21 cellular contexts compared by ENCODE assay signal in the genomic region with DNA sequence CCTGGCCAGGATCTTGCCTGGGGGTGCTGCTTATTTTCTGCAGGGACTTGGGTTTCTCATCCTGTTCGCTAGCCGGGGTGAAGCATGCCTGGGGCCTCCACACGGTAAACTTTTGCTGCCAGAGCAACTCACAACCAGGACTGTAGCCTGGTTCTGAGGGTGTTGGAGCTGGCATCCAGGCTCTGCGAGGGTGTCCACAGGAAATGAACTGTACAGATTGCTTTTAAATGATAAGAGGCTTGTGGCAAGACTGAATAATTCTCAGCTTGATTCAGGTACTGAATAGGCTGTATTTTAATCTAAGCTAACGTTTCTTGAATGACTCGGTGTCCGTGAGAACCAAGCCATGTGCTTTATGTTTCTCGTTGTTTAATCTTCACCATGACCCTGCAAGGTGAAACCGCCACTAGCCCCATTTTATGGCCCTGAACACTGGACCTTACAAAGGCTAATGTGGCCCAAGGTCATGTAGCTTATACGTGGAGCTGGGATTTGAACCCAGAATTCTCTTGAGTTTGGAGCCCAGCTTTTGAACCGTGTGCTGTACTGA. TPM values are rescaled to one million over a fixed set of nuclear protein-coding genes. Genes with fewer than 3 reads are reported as not detected.
DNase-seq lines count a peak whose midpoint lies in the region; ATAC-seq and TF ChIP-seq lines count a peak whose summit lies in the region.
"Had no signal": no experiment of that assay in that cellular context is flagged by ENCODE, and none has a peak within 500 bp of the region (broad histone marks: within the 10 kb centered on the region; RNA-seq: fewer than 3 reads in every experiment).

No MANE protein-coding gene starts in this region.

- TF ChIP-seq POLR2A in suprapubic skin (IDR thresholded peaks at IDR 0.05): no peak

- CTCF ChIA-PET in SK-N-SH (lab: Yijun Ruan, JAX): interaction anchor here (1.0 to 2.4 kb wide), 9 partner anchors 12 to 217 kb away, joined by 3 to 11 read pairs (median 4); no protein-coding TSS in a partner anchor

- H3K9ac ChIP-seq in SK-N-SH: no peak overlapping the region

- no peaks in the 10 kb centered on the region for H4K20me1 ChIP-seq in SK-N-SH (ENCODE audit: insufficient read depth)

- H3F3A ChIP-seq in SK-N-SH (replicated peaks; ENCODE audit: insufficient read depth): no peaks in the 10 kb centered on the region

- intact Hi-C loops in dendritic cell treated with granulocyte-macrophage colony-stimulating factor and Interleukin-4, amounts not matched to agents 40 ng/mL and 50 ng/mL, for 4 days (cut with micrococcal nuclease): no loop called here

- ATAC-seq in activated T-cell treated with anti-CD3 and anti-CD28 coated beads, Interleukin-2, amount 50 U/mL, for 4 hours: peak; percentile 28 to 37
- ATAC-seq in stimulated activated effector memory CD8-positive, alpha-beta T cell treated with anti-CD3 and anti-CD28 coated beads, Interleukin-12 subunit alpha, Interleukin-12 subunit beta, amount 100 ng/mL, for 72 hours: peak; percentile 59
- ATAC-seq: A549; activated CD8-positive, alpha-beta memory T cell treated with anti-CD3 and anti-CD28 coated beads, Interleukin-2, amount 10 ng/mL, durations not matched to agents 7 days and 5 days had no signal

- no peak overlapping the region; the same call in 1 of the 2 replicates for H3K4me2 ChIP-seq in SK-N-SH
- H3K4me2 ChIP-seq: A549 had no signal

- no peak for DNase-seq in activated T-cell treated with anti-CD3 and anti-CD28 coated beads, Interleukin-2, amount 50 U/mL, for 4 hours
- DNase-seq in activated T-cell treated with anti-CD3 and anti-CD28 coated beads, Interleukin-2, amount 50 U/mL, for 48 hours: no peak
- peak; percentile 57 for DNase-seq in SK-N-SH
- DNase-seq in stimulated activated effector memory CD8-positive, alpha-beta T cell treated with anti-CD3 and anti-CD28 coated beads, Interleukin-12 subunit alpha, Interleukin-12 subunit beta, amount 100 ng/mL, for 72 hours (ENCODE audit: low spot score in 2 of 2): no peak
- no peak for DNase-seq in stimulated activated naive CD4-positive, alpha-beta T cell treated with Interleukin-2 at 50 U/mL for 16 hours (lab: John Stamatoyannopoulos, UW)
- DNase-seq in suprapubic skin (ENCODE audit: low spot score in 2 of 2): no peak
- DNase-seq in nucleus accumbens (lab: John Stamatoyannopoulos, UW): no peak
- DNase-seq: activated CD8-positive, alpha-beta memory T cell treated with anti-CD3 and anti-CD28 coated beads, Interleukin-2, amount 10 ng/mL, durations not matched to agents 7 days and 5 days; central memory CD4-positive, alpha-beta T cell; DMS79; MM.1S; naive B cell; NCI-H2029 treated with DMSO at 0.1 percent for 48 hours; NCI-H524 treated with DMSO at 0.1 percent for 48 hours; transverse colon had no signal

- POLR2A ChIA-PET in SK-N-SH (lab: Yijun Ruan, JAX): interaction anchor here (0.5 to 1.4 kb wide), 2 partner anchors 13 to 22 kb away, joined by 3 read pairs; no protein-coding TSS in a partner anchor

- no peak for TF ChIP-seq EP300 in SK-N-SH (IDR thresholded peaks at IDR 0.05; ENCODE audit: borderline replicate concordance in 1 of 2, low read depth in 1 of 2, low read length in 1 of 2)
- no peak for TF ChIP-seq EP300 in suprapubic skin (IDR thresholded peaks at IDR 0.05)

- TF ChIP-seq RAD21 in SK-N-SH (IDR thresholded peaks at IDR 0.05; ENCODE audit: low read length): no peak

- H3K27me3 ChIP-seq in SK-N-SH (ENCODE audit: insufficient read depth) (no peaks in the 10 kb centered on the region), suprapubic skin (no peaks in the 10 kb centered on the region)
- H3K27me3 ChIP-seq: SJSA1, transverse colon had no signal

- no peaks in the 10 kb centered on the region for H3K79me2 ChIP-seq in SK-N-SH (ENCODE audit: insufficient read depth)

- H2AFZ ChIP-seq in SK-N-SH (ENCODE audit: low read depth): no peak overlapping the region

- H3K4me1 Mint-ChIP-seq in activated T-cell treated with anti-CD3 and anti-CD28 coated beads, Interleukin-2, amount 50 U/mL, for 4 hours (ENCODE audit: low read depth): peaks cover 43% of the 10 kb centered on the region
- H3K4me1 Mint-ChIP-seq in dendritic cell treated with granulocyte-macrophage colony-stimulating factor and Interleukin-4, amounts not matched to agents 40 ng/mL and 50 ng/mL, for 4 days (ENCODE audit: low read depth): peaks cover 82% of the 10 kb centered on the region
- H3K4me1 Mint-ChIP-seq in stimulated activated effector memory CD8-positive, alpha-beta T cell treated with anti-CD3 and anti-CD28 coated beads, Interleukin-12 subunit alpha, Interleukin-12 subunit beta, amount 100 ng/mL, for 72 hours: peaks cover 48% of the 10 kb centered on the region
- H3K4me1 Mint-ChIP-seq: naive B cell had no signal

- H3K27me3 Mint-ChIP-seq in activated T-cell treated with anti-CD3 and anti-CD28 coated beads, Interleukin-2, amount 50 U/mL, for 4 hours (ENCODE audit: low read depth): no peaks in the 10 kb centered on the region
- no peaks in the 10 kb centered on the region for H3K27me3 Mint-ChIP-seq in dendritic cell treated with granulocyte-macrophage colony-stimulating factor and Interleukin-4, amounts not matched to agents 40 ng/mL and 50 ng/mL, for 4 days
- H3K27me3 Mint-ChIP-seq: activated naive CD4-positive, alpha-beta T cell treated with anti-CD3 and anti-CD28 coated beads, Interleukin-2, amount 50 U/mL, for 24 hours had no signal

- TF ChIP-seq CTCF in SK-N-SH (IDR thresholded peaks at IDR 0.05) (no peak), suprapubic skin (IDR thresholded peaks at IDR 0.05) (no peak)

- H3K36me3 ChIP-seq in SK-N-SH (replicated peaks in 1 of 2; ENCODE audit: control insufficient read depth in 1 of 2, insufficient read depth in 2 of 2, low read length in 1 of 2) (no peaks in the 10 kb centered on the region), suprapubic skin (no peaks in the 10 kb centered on the region)
- H3K36me3 ChIP-seq: SJSA1, transverse colon had no signal

- no peaks in the 10 kb centered on the region for H3K9me3 Mint-ChIP-seq in activated T-cell treated with anti-CD3 and anti-CD28 coated beads, Interleukin-2, amount 50 U/mL, for 4 hours
- no peaks in the 10 kb centered on the region for H3K9me3 Mint-ChIP-seq in dendritic cell treated with granulocyte-macrophage colony-stimulating factor and Interleukin-4, amounts not matched to agents 40 ng/mL and 50 ng/mL, for 4 days
- H3K9me3 Mint-ChIP-seq in stimulated activated effector memory CD8-positive, alpha-beta T cell treated with anti-CD3 and anti-CD28 coated beads, Interleukin-12 subunit alpha, Interleukin-12 subunit beta, amount 100 ng/mL, for 72 hours: no peaks in the 10 kb centered on the region
- H3K9me3 Mint-ChIP-seq: activated naive CD4-positive, alpha-beta T cell treated with anti-CD3 and anti-CD28 coated beads, Interleukin-2, amount 50 U/mL, for 24 hours; naive B cell had no signal

- H3K9me3 ChIP-seq in SK-N-SH: no peaks in the 10 kb centered on the region
- no peaks in the 10 kb centered on the region for H3K9me3 ChIP-seq in suprapubic skin
- H3K9me3 ChIP-seq: A549, SJSA1, transverse colon had no signal

- peak overlapping the region in 1 of 2 experiments; percentile 86; a peak in 2 of 4 replicates for H3K27ac ChIP-seq in SK-N-SH (ENCODE audit: low read depth in 2 of 2, low read length in 1 of 2)
- no peak overlapping the region for H3K27ac ChIP-seq in suprapubic skin
- H3K27ac ChIP-seq: C4-2B, SJSA1, VCaP had no signal

- no peaks in the 10 kb centered on the region for H3K36me3 Mint-ChIP-seq in activated T-cell treated with anti-CD3 and anti-CD28 coated beads, Interleukin-2, amount 50 U/mL, for 4 hours (ENCODE audit: insufficient read depth)
- H3K36me3 Mint-ChIP-seq in dendritic cell treated with granulocyte-macrophage colony-stimulating factor and Interleukin-4, amounts not matched to agents 40 ng/mL and 50 ng/mL, for 4 days (ENCODE audit: low read depth): peaks cover 8% of the 10 kb centered on the region
- no peaks in the 10 kb centered on the region for H3K36me3 Mint-ChIP-seq in stimulated activated effector memory CD8-positive, alpha-beta T cell treated with anti-CD3 and anti-CD28 coated beads, Interleukin-12 subunit alpha, Interleukin-12 subunit beta, amount 100 ng/mL, for 72 hours
- H3K36me3 Mint-ChIP-seq: activated CD8-positive, alpha-beta memory T cell treated with anti-CD3 and anti-CD28 coated beads, Interleukin-2, amount 10 ng/mL, durations not matched to agents 7 days and 5 days; activated naive CD4-positive, alpha-beta T cell treated with anti-CD3 and anti-CD28 coated beads, Interleukin-2, amount 50 U/mL, for 24 hours; naive B cell had no signal

- H3K27ac Mint-ChIP-seq in dendritic cell treated with granulocyte-macrophage colony-stimulating factor and Interleukin-4, amounts not matched to agents 40 ng/mL and 50 ng/mL, for 4 days: peak overlapping the region; percentile 41
- H3K27ac Mint-ChIP-seq in stimulated activated effector memory CD8-positive, alpha-beta T cell treated with anti-CD3 and anti-CD28 coated beads, Interleukin-12 subunit alpha, Interleukin-12 subunit beta, amount 100 ng/mL, for 72 hours: no peak overlapping the region
- H3K27ac Mint-ChIP-seq: activated CD8-positive, alpha-beta memory T cell treated with anti-CD3 and anti-CD28 coated beads, Interleukin-2, amount 10 ng/mL, durations not matched to agents 7 days and 5 days; activated naive CD4-positive, alpha-beta T cell treated with anti-CD3 and anti-CD28 coated beads, Interleukin-2, amount 50 U/mL, for 24 hours had no signal

- H3K4me3 Mint-ChIP-seq in activated T-cell treated with anti-CD3 and anti-CD28 coated beads, Interleukin-2, amount 50 U/mL, for 4 hours: no peak overlapping the region
- no peak overlapping the region for H3K4me3 Mint-ChIP-seq in dendritic cell treated with granulocyte-macrophage colony-stimulating factor and Interleukin-4, amounts not matched to agents 40 ng/mL and 50 ng/mL, for 4 days
- no peak overlapping the region for H3K4me3 Mint-ChIP-seq in stimulated activated effector memory CD8-positive, alpha-beta T cell treated with anti-CD3 and anti-CD28 coated beads, Interleukin-12 subunit alpha, Interleukin-12 subunit beta, amount 100 ng/mL, for 72 hours
- H3K4me3 Mint-ChIP-seq: activated CD8-positive, alpha-beta memory T cell treated with anti-CD3 and anti-CD28 coated beads, Interleukin-2, amount 10 ng/mL, durations not matched to agents 7 days and 5 days; activated naive CD4-positive, alpha-beta T cell treated with anti-CD3 and anti-CD28 coated beads, Interleukin-2, amount 50 U/mL, for 24 hours; naive B cell had no signal

- H3K9me2 ChIP-seq in SK-N-SH: no peaks in the 10 kb centered on the region

- peaks cover 4 to 45% of the 10 kb centered on the region in 2 experiments; a peak in 3 of 4 replicates for H3K4me1 ChIP-seq in SK-N-SH (ENCODE audit: control insufficient read depth in 1 of 2, insufficient read depth in 2 of 2, low read depth in 1 of 2, low read length in 1 of 2)
- H3K4me1 ChIP-seq in suprapubic skin: peaks cover 15% of the 10 kb centered on the region

- H3K4me3 ChIP-seq in SK-N-SH (ENCODE audit: low read depth in 2 of 2, low read length in 1 of 2) (no peak overlapping the region), suprapubic skin (no peak overlapping the region)
- H3K4me3 ChIP-seq: A549, SJSA1, transverse colon had no signal

- WGBS in SK-N-SH (ENCODE audit: low lambda C conversion rate): 71% methylated on average over 10 of the region's 11 CpGs
- 65% methylated on average over 11 of the region's 11 CpGs for WGBS in suprapubic skin

RNA-seq across cellular contexts. Expression of gene EEPD1, which starts 49.4 kb away (rescaled TPM):
- total RNA-seq in activated T-cell treated with anti-CD3 and anti-CD28 coated beads, Interleukin-2, amount 50 U/mL, for 4 hours: 1 to 10 TPM in 2 of 3 donors, under 1 TPM in 1; 0.63 to 1.4 (median 1.3) TPM
- 2.4 and 5.0 TPM in 2 replicates for polyA plus RNA-seq in SK-N-SH (2012; rRNA removed)
- polyA plus RNA-seq in SK-N-SH (2012; cell fraction: cytosol; rRNA removed): 2.5 and 5.2 TPM in 2 replicates
- polyA plus RNA-seq in SK-N-SH (2012; cell fraction: nucleus; rRNA removed): 9.3 and 11.4 TPM in 2 replicates
- 10 to 100 TPM; 11.7 to 18.2 (median 16.1) TPM for total RNA-seq in suprapubic skin

Comparison
In these comparisons a context has a peak if more than half of its experiments do, and no peak if none do; other contexts are left out.
1. RNA of gene EEPD1, which starts 49.4 kb away (total RNA-seq): 11.7 to 18.2 TPM in suprapubic skin; 0.63 to 1.4 TPM in activated T-cell treated with anti-CD3 and anti-CD28 coated beads, Interleukin-2, amount 50 U/mL, for 4 hours; every median in the first group is over 4 times any median in the second.